18 cellular contexts compared by ENCODE assay signal in the genomic region with DNA sequence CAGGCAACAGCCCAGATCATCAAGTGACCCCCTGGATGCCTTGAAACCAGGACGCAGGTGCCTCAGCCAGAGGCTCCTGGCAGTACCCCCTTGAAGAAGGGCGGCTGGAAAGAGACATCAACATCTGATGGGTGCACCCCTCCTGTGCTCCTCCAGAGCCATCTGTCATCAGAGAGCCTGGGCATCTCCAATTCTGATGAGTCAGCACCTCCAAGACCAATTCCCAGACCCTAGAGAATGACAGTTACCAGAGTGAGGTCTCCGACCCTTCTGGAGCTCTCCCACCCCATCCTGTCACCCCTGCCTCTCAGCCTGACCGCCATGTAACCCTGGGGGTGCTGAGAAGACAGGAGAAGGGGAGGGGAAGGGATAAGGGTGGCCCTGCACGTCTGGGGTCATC.
DNase-seq lines count a peak whose midpoint lies in the region; ATAC-seq, FAIRE-seq and TF ChIP-seq lines count a peak whose summit lies in the region.
"Had no signal": no experiment of that assay in that cellular context is flagged by ENCODE, and none has a peak within 500 bp of the region (broad histone marks: within the 10 kb centered on the region; RNA-seq: fewer than 3 reads in every experiment).

No MANE protein-coding gene starts in this region.

- H3K4ac ChIP-seq in IMR-90 (ENCODE audit: low read depth, low read length) (no peak overlapping the region), H1 (replicated peaks; ENCODE audit: insufficient read length, low read depth, low read length) (no peak overlapping the region)

- WGBS in HepG2 (ENCODE audit: low lambda C conversion rate): 95% methylated on average over 5 of the region's 5 CpGs
- WGBS in right lobe of liver (ENCODE audit: insufficient coverage, low coverage, low lambda C conversion rate, missing lambda C conversion rate): 33% methylated on average over 2 of the region's 5 CpGs
- no CpG with 5 or more reads among the region's 5 CpGs for WGBS in IMR-90 (ENCODE audit: extremely low coverage in 2 of 2, insufficient read length in 1 of 2), 2 experiments
- WGBS in H1 (ENCODE audit: extremely low coverage in 1 of 2, insufficient coverage in 1 of 2, insufficient read length in 1 of 2, insufficient replicate concordance in 2 of 2, low coverage in 1 of 2, low lambda C conversion rate in 2 of 2, missing lambda C conversion rate in 1 of 2), 2 experiments: 90% methylated on average over 5 of the region's 5 CpGs; no CpG with 5 or more reads in 1 of the 2 experiments

- H3K4me1 ChIP-seq in HepG2 (ENCODE audit: insufficient read depth, low read length) (peaks cover 9% of the 10 kb centered on the region), right lobe of liver (no peaks in the 10 kb centered on the region), IMR-90 (ENCODE audit: control insufficient read depth, insufficient read depth, low read length) (no peaks in the 10 kb centered on the region), H1 (replicated peaks in 1 of 4; ENCODE audit: control insufficient read depth in 3 of 4, insufficient read depth in 4 of 4, low read length in 3 of 4) (peaks cover 0 to 4% (median 0%) of the 10 kb centered on the region in 4 experiments; a peak in 1 of 7 replicates)
- H3K4me1 ChIP-seq: BE2C had no signal

- no peak overlapping the region for H4K91ac ChIP-seq in IMR-90 (ENCODE audit: insufficient read depth, low read depth, low read length)
- no peak overlapping the region for H4K91ac ChIP-seq in H1 (replicated peaks; ENCODE audit: insufficient read length, low read length)

- H3K79me2 ChIP-seq in HepG2 (ENCODE audit: insufficient read depth, low read length) (peaks cover 84% of the 10 kb centered on the region), H1 (ENCODE audit: control insufficient read depth in 1 of 2, insufficient read depth in 2 of 2, low read length in 2 of 2) (no peaks in the 10 kb centered on the region)

- H3K4me2 ChIP-seq in HepG2 (ENCODE audit: low read depth, low read length) (no peak overlapping the region), IMR-90 (ENCODE audit: low read depth, low read length) (no peak overlapping the region), H1 (ENCODE audit: insufficient read depth in 1 of 2, low read depth in 2 of 2, low read length in 2 of 2) (no peak overlapping the region)

- H3K79me1 ChIP-seq in IMR-90 (ENCODE audit: low read depth in 1 of 2, low read length in 2 of 2) (peaks cover 42 to 56% of the 10 kb centered on the region in 2 experiments), H1 (ENCODE audit: low read depth, low read length) (peaks cover 4% of the 10 kb centered on the region; the same call in 1 of the 2 replicates)

- H3K9me1 ChIP-seq in IMR-90 (ENCODE audit: insufficient read depth, low read length): peaks cover 11% of the 10 kb centered on the region

- no peak overlapping the region for H3K9ac ChIP-seq in HepG2 (ENCODE audit: insufficient read depth, low read depth, low read length)
- no peak overlapping the region for H3K9ac ChIP-seq in IMR-90 (ENCODE audit: low read depth, low read length)
- no peak overlapping the region for H3K9ac ChIP-seq in H1 (replicated peaks in 1 of 4; ENCODE audit: extremely low read depth in 1 of 4, low read depth in 3 of 4, low read length in 3 of 4)
- H3K9ac ChIP-seq: GM23248 had no signal

- H3K56ac ChIP-seq in IMR-90 (ENCODE audit: extremely low read depth, insufficient read depth, low read length) (no peak overlapping the region), H1 (replicated peaks; ENCODE audit: insufficient read length, low read depth, low read length) (no peak overlapping the region)

- H3K23ac ChIP-seq in IMR-90 (ENCODE audit: low read depth, low read length) (no peak overlapping the region), H1 (ENCODE audit: insufficient read length) (no peak overlapping the region)

- H3K4me3 ChIP-seq in HepG2 (replicated peaks in 1 of 3; ENCODE audit: insufficient read depth in 1 of 3, low read depth in 2 of 3, low read length in 3 of 3) (no peak overlapping the region), right lobe of liver (no peak overlapping the region), IMR-90 (ENCODE audit: insufficient read depth, low read depth, low read length) (no peak overlapping the region), H1 (ENCODE audit: extremely low read depth in 1 of 4, insufficient read depth in 2 of 4, low read depth in 3 of 4, low read length in 4 of 4) (no peak overlapping the region)
- H3K4me3 ChIP-seq: GM23248 had no signal

- H2BK120ac ChIP-seq in IMR-90 (ENCODE audit: low read depth, low read length) (no peak overlapping the region), H1 (replicated peaks; ENCODE audit: low read depth, low read length) (no peak overlapping the region)

- POLR2A ChIA-PET in HepG2 (lab: Yijun Ruan, JAX): no interaction called here
- POLR2A ChIA-PET in IMR-90 (lab: Charles Lee; ENCODE audit: unreplicated experiment): no interaction called here
- POLR2A ChIA-PET in H1 (lab: Charles Lee; ENCODE audit: partially characterized antibody): interaction anchor here (0.7 kb wide), 1 partner anchor 14 kb away, joined by 3 read pairs; no protein-coding TSS in a partner anchor

- TF ChIP-seq CTCF in HepG2 (CRISPR knock-in tag; IDR thresholded peaks at IDR 0.05): no peak
- no peak for TF ChIP-seq CTCF in right lobe of liver (IDR thresholded peaks at IDR 0.05)
- no peak for TF ChIP-seq CTCF in IMR-90 (conservative IDR thresholded peaks at IDR 0.05; ENCODE audit: low read depth, low read length)
- no peak for TF ChIP-seq CTCF in H1 (IDR thresholded peaks at IDR 0.05; ENCODE audit: control extremely low read depth in 1 of 3, insufficient read depth in 1 of 3, low read depth in 1 of 3, low read length in 3 of 3)

- dilution Hi-C loops in IMR-90 (cut with HindIII; ENCODE audit: low sequenced_read_pairs, unreplicated experiment): no loop called here

- ATAC-seq in HepG2 (no peak), right lobe of liver (no peak), IMR-90 (ENCODE audit: low read depth) (no peak), HG02840 (IDR thresholded peaks at IDR 0.05; ENCODE audit: low FRiP score, unreplicated experiment) (no peak)
- ATAC-seq: CD8-positive, alpha-beta T cell had no signal

- TF ChIP-seq EP300 in HepG2 (IDR thresholded peaks at IDR 0.05; ENCODE audit: low read depth in 2 of 2, low read length in 2 of 2): no peak
- TF ChIP-seq EP300 in HepG2 (CRISPR knock-in tag; IDR thresholded peaks at IDR 0.05; ENCODE audit: borderline replicate concordance): no peak
- TF ChIP-seq EP300 in H1 (IDR thresholded peaks at IDR 0.05; ENCODE audit: borderline replicate concordance in 1 of 2, low read depth in 2 of 2, low read length in 2 of 2): no peak

- H2AFZ ChIP-seq in HepG2 (ENCODE audit: low read length): no peak overlapping the region
- no peak overlapping the region for H2AFZ ChIP-seq in IMR-90 (replicated peaks; ENCODE audit: low read length, poor library complexity)
- no peak overlapping the region for H2AFZ ChIP-seq in H1 (ENCODE audit: low read length)
- H2AFZ ChIP-seq: GM23248 had no signal

- no peak overlapping the region for H2AK9ac ChIP-seq in IMR-90 (replicated peaks; ENCODE audit: low read depth, low read length, poor library complexity)

- H3K27ac ChIP-seq in HepG2 (ENCODE audit: extremely low read length, insufficient read depth, low read length) (no peak overlapping the region), right lobe of liver (no peak overlapping the region), IMR-90 (ENCODE audit: insufficient read depth, low read length) (no peak overlapping the region), H1 (ENCODE audit: low read depth, low read length) (no peak overlapping the region)
- H3K27ac ChIP-seq: C4-2B, GM23248 had no signal

- no peak overlapping the region for H4K5ac ChIP-seq in IMR-90 (ENCODE audit: low read depth, low read length)
- H4K5ac ChIP-seq in H1 (ENCODE audit: insufficient read length, low read depth, low read length): no peak overlapping the region

- H3K23me2 ChIP-seq in H1 (ENCODE audit: low read depth, low read length): peaks cover 9% of the 10 kb centered on the region; the same call in 1 of the 2 replicates

- H4K20me1 ChIP-seq in HepG2 (ENCODE audit: insufficient read depth, low read length): peaks cover 34% of the 10 kb centered on the region
- peaks cover 33% of the 10 kb centered on the region for H4K20me1 ChIP-seq in IMR-90 (ENCODE audit: insufficient read depth, low read length)
- H4K20me1 ChIP-seq in H1 (replicated peaks in 1 of 2; ENCODE audit: control insufficient read depth in 1 of 2, insufficient read depth in 2 of 2, low read length in 2 of 2): peaks cover 3 to 13% of the 10 kb centered on the region in 2 experiments

- no peak overlapping the region; the same call in 1 of the 2 replicates for H2BK12ac ChIP-seq in H1 (ENCODE audit: low read depth, low read length)

- no peak for TF ChIP-seq RAD21 in HepG2 (CRISPR knock-in tag; IDR thresholded peaks at IDR 0.05)
- TF ChIP-seq RAD21 in IMR-90 (IDR thresholded peaks at IDR 0.05; ENCODE audit: low read length): no peak
- TF ChIP-seq RAD21 in H1 (IDR thresholded peaks at IDR 0.05 in 1 of 2, conservative IDR thresholded peaks at IDR 0.05 in 1 of 2; ENCODE audit: low read depth in 2 of 2, low read length in 2 of 2): no peak

- BruUV-seq in HepG2 (replicated peaks; lab: Mats Ljungman, UMichigan) (no TSS peak), IMR-90 (replicated peaks; lab: Mats Ljungman, UMichigan) (no TSS peak)

- H2AK5ac ChIP-seq in IMR-90 (ENCODE audit: low read depth, low read length): no peak overlapping the region
- peak overlapping the region; percentile 53; the same call in 1 of the 2 replicates for H2AK5ac ChIP-seq in H1 (ENCODE audit: low read depth, low read length)

- H3K36me3 ChIP-seq in HepG2 (replicated peaks in 1 of 2; ENCODE audit: control insufficient read depth in 1 of 2, insufficient read depth in 2 of 2, low read length in 2 of 2) (peaks cover 0 to 1% of the 10 kb centered on the region in 2 experiments; a peak in 2 of 5 replicates), right lobe of liver (no peaks in the 10 kb centered on the region), IMR-90 (ENCODE audit: control insufficient read depth, insufficient read depth, low read length) (no peaks in the 10 kb centered on the region), H1 (ENCODE audit: control insufficient read depth in 2 of 4, insufficient read depth in 4 of 4, low read length in 3 of 4) (no peaks in the 10 kb centered on the region)
- H3K36me3 ChIP-seq: BE2C had no signal

- H3K18ac ChIP-seq in IMR-90 (ENCODE audit: low read depth, low read length) (no peak overlapping the region), H1 (ENCODE audit: extremely low read depth, low read length) (no peak overlapping the region)

- intact Hi-C loops in HepG2 (cut with micrococcal nuclease; ENCODE audit: unreplicated experiment) (no loop called here), right lobe of liver (cut with DNase I) (no loop called here), IMR-90 (cut with micrococcal nuclease) (no loop called here)

- no peak overlapping the region for H2BK5ac ChIP-seq in IMR-90 (ENCODE audit: low read depth, low read length, poor library complexity, severe bottlenecking)
- H2BK5ac ChIP-seq in H1 (ENCODE audit: low read depth, low read length): no peak overlapping the region

- H3K14ac ChIP-seq in IMR-90 (replicated peaks; ENCODE audit: low read depth, low read length) (no peak overlapping the region), H1 (ENCODE audit: insufficient read length) (no peak overlapping the region)

- H4K8ac ChIP-seq in IMR-90 (ENCODE audit: low read depth in 2 of 2, low read length in 2 of 2) (no peak overlapping the region), H1 (ENCODE audit: extremely low read depth, insufficient read depth, low read length) (no peak overlapping the region)

- in situ Hi-C loops in HepG2 (cut with HindIII; ENCODE audit: extremely low pct_ligation_motif_present, low pct_unique_long_range_greater_than_20kb) (loop anchor here (25.0 kb wide), 1 partner anchor 383 kb away; no protein-coding TSS in a partner anchor), IMR-90 (cut with MboI; ENCODE audit: low sequenced_read_pairs) (loop anchor here (25.0 kb wide), 1 partner anchor 433 kb away; no protein-coding TSS in a partner anchor)

- TF ChIP-seq POLR2A in HepG2 (IDR thresholded peaks at IDR 0.05; ENCODE audit: insufficient read depth in 1 of 2, low read depth in 2 of 2, low read length in 2 of 2) (no peak), right lobe of liver (IDR thresholded peaks at IDR 0.05) (no peak), IMR-90 (IDR thresholded peaks at IDR 0.05; ENCODE audit: low read depth, low read length) (no peak), H1 (IDR thresholded peaks at IDR 0.05; ENCODE audit: control extremely low read depth in 1 of 2, low read depth in 2 of 2, low read length in 2 of 2) (no peak), GM12892 (IDR thresholded peaks at IDR 0.05; ENCODE audit: low read depth, low read length) (no peak)

- DNase-seq in HepG2 (ENCODE audit: low spot score) (no peak), right lobe of liver (no peak), IMR-90 (no peak), H1 (ENCODE audit: low read depth in 1 of 2, low spot score in 2 of 2) (no peak), GM12892 (ENCODE audit: insufficient read length) (no peak), NCI-H1048 (lab: John Stamatoyannopoulos, UW) (no peak)
- DNase-seq: BE2C; CD8-positive, alpha-beta T cell; COR-L47; DMS53; GF-D8; GM23248; H7; KBM-7 had no signal

- no peak overlapping the region for H2BK15ac ChIP-seq in IMR-90 (ENCODE audit: low read depth, low read length)
- no peak overlapping the region for H2BK15ac ChIP-seq in H1 (ENCODE audit: low read length)

- H3K9me3 ChIP-seq in HepG2 (ENCODE audit: low read length) (no peaks in the 10 kb centered on the region), right lobe of liver (no peaks in the 10 kb centered on the region), IMR-90 (ENCODE audit: control insufficient read depth, insufficient read depth, low read length) (no peaks in the 10 kb centered on the region), H1 (ENCODE audit: insufficient read depth in 2 of 2, low read depth in 1 of 2, low read length in 1 of 2) (no peaks in the 10 kb centered on the region)
- H3K9me3 ChIP-seq: BE2C had no signal

- H3K27me3 ChIP-seq in HepG2 (ENCODE audit: control insufficient read depth in 1 of 2, insufficient read depth in 2 of 2, low read length in 2 of 2) (no peaks in the 10 kb centered on the region), right lobe of liver (no peaks in the 10 kb centered on the region), IMR-90 (ENCODE audit: control insufficient read depth, insufficient read depth, low read length) (no peaks in the 10 kb centered on the region), H1 (replicated peaks in 1 of 4; ENCODE audit: control insufficient read depth in 3 of 4, extremely low read depth in 1 of 4, insufficient read depth in 3 of 4, low read length in 3 of 4) (no peaks in the 10 kb centered on the region)
- H3K27me3 ChIP-seq: BE2C had no signal

- CTCF ChIA-PET in HepG2 (lab: Yijun Ruan, JAX; ENCODE audit: low intra/inter-chr PET ratio, low total read pairs): no interaction called here
- CTCF ChIA-PET in IMR-90 (lab: Yijun Ruan, JAX): no interaction called here
- CTCF ChIA-PET in H1 (lab: Charles Lee; ENCODE audit: partially characterized antibody): interaction anchor here (0.6 kb wide), 1 partner anchor 1770 kb away, joined by 3 read pairs; no protein-coding TSS in a partner anchor

- FAIRE-seq in HepG2 (lab: Jason Lieb, UNC) (no peak), H1 (lab: Jason Lieb, UNC) (no peak), GM12892 (lab: Jason Lieb, UNC) (no peak)
- FAIRE-seq: A204.1, D721Med had no signal

- H2BK20ac ChIP-seq in IMR-90 (ENCODE audit: low read depth, low read length) (no peak overlapping the region), H1 (ENCODE audit: low read length) (no peak overlapping the region)
